In genomic region chr20:5657190-5657872, GRCh38 we compare ENCODE assay signal across 8 cellular contexts. TPM values are rescaled to one million over a fixed set of nuclear protein-coding genes. Genes with fewer than 3 reads are reported as not detected.
DNase-seq lines count a peak whose midpoint lies in the region; ATAC-seq and TF ChIP-seq lines count a peak whose summit lies in the region.

No MANE protein-coding gene starts in this region.

- H3K4me1 ChIP-seq in spleen = peaks cover 29 to 100% (median 79%) of the 10 kb centered on the region in 6 donors

- no peaks in the 10 kb centered on the region for H3K9me3 ChIP-seq in spleen

- intact Hi-C loops in spleen (cut with DNase I; ENCODE audit: low total_unique reads) = no loop called here

- H3K27me3 ChIP-seq in HL-60 (ENCODE audit: insufficient read depth, poor library complexity, severe bottlenecking) (no peaks in the 10 kb centered on the region), spleen (replicated peaks in 1 of 7) (no peaks in the 10 kb centered on the region)

- WGBS in spleen, 5 donors = 21 to 36% (median 28%) methylated on average over 11 of the region's 11 CpGs

- no peaks in the 10 kb centered on the region for H3K36me3 ChIP-seq in spleen

- no peak for TF ChIP-seq CTCF in HL-60 (IDR thresholded peaks at IDR 0.05; ENCODE audit: insufficient read depth, low read length)
- TF ChIP-seq CTCF in spleen (IDR thresholded peaks at IDR 0.05 in 8 of 11, conservative IDR thresholded peaks at IDR 0.05 in 3 of 11) = no peak

- no peak overlapping the region for H3K4me3 ChIP-seq in HL-60 (replicated peaks; ENCODE audit: insufficient read depth, low read length)
- H3K4me3 ChIP-seq in spleen = peak overlapping the region in 1 of 8 donors; percentile 36

- DNase-seq in HL-60 (ENCODE audit: low read depth in 1 of 2, low spot score in 1 of 2) = peak; percentile 61 to 75
- DNase-seq in amniotic epithelial cell (ENCODE audit: low read depth) = peak; percentile 100
- DNase-seq in iris pigment epithelial cell (ENCODE audit: low read depth) = peak; percentile 99
- no peak for DNase-seq in spleen
- no peak for DNase-seq in NCI-H446 treated with DMSO at 0.1 percent for 48 hours (lab: John Stamatoyannopoulos, UW)
- no peak for DNase-seq in NCI-H2227 (lab: John Stamatoyannopoulos, UW; ENCODE audit: unreplicated experiment)
- DNase-seq in 8988T = no peak

- H3K27ac ChIP-seq in HL-60 (replicated peaks) = peak overlapping the region; percentile 76
- H3K27ac ChIP-seq in spleen = peak overlapping the region; percentile 64 to 90 (median 80)

- ATAC-seq in GM21423 (IDR thresholded peaks at IDR 0.05; ENCODE audit: unreplicated experiment) = no peak

- no peak for TF ChIP-seq POLR2A in spleen (IDR thresholded peaks at IDR 0.05)

RNA-seq across cellular contexts. Expression of gene GPCPD1, which starts 46.5 kb away (rescaled TPM):
- 100 to 1,000 TPM in 1 of 7 donors, 10 to 100 TPM in 6; 49.6 to 129 (median 85.3) TPM for total RNA-seq in spleen
- polyA plus RNA-seq in spleen = 10 to 100 TPM; 31.3 to 47.2 (median 33.9) TPM

Comparison
In these comparisons a context has a peak if more than half of its experiments do, and no peak if none do; other contexts are left out.
1. DNase-seq: peak in HL-60 (2 of 2), amniotic epithelial cell (single experiment) and iris pigment epithelial cell (single experiment); none in spleen (single experiment), NCI-H446 treated with DMSO at 0.1 percent for 48 hours (single experiment), NCI-H2227 (single experiment) and 8988T (single experiment).